25 cellular contexts compared by ENCODE assay signal in genomic region chr22:32030508-32031247, GRCh38. TPM values are rescaled to one million over a fixed set of nuclear protein-coding genes. Genes with fewer than 3 reads are reported as not detected.
"Had no signal": no experiment of that assay in that cellular context is flagged by ENCODE, and none has a peak within 500 bp of the region (broad histone marks: within the 10 kb centered on the region; RNA-seq: fewer than 3 reads in every experiment).

No MANE protein-coding gene starts in this region.

- H3K9me3 ChIP-seq: SJCRH30 had no signal

- H3K4me3 Mint-ChIP-seq: IgD-negative memory B cell had no signal

- H3K27me3 Mint-ChIP-seq: IgD-negative memory B cell had no signal

- H3K27me3 ChIP-seq: SJCRH30 had no signal

- H3K36me3 Mint-ChIP-seq: IgD-negative memory B cell had no signal

- H3K4me1 ChIP-seq: SJCRH30 had no signal

- H3K9me3 Mint-ChIP-seq: IgD-negative memory B cell had no signal

- H3K4me1 Mint-ChIP-seq: IgD-negative memory B cell had no signal

- H3K27ac ChIP-seq: SJCRH30 had no signal

- DNase-seq: KBM-7, MV-4-11, NCI-H1048, NCI-H1105 treated with DMSO at 0.1 percent for 48 hours, NCI-H1417 treated with DMSO at 0.1 percent for 48 hours, NCI-H146, NCI-H1694 treated with DMSO at 0.1 percent for 48 hours, NCI-H2029, NCI-H2081 treated with DMSO at 0.1 percent for 48 hours, NCI-H2171, NCI-H226, NCI-H446, NCI-H510A, NCI-H524 treated with DMSO at 0.1 percent for 48 hours, NCI-H69, NCI-H774, SHP77 treated with DMSO at 0.1 percent for 48 hours, SJCRH30 had no signal

- H3K4me3 ChIP-seq: SJCRH30 had no signal

- H3K27ac Mint-ChIP-seq: IgD-negative memory B cell had no signal

- H3K36me3 ChIP-seq: SJCRH30 had no signal

- ATAC-seq: Right ventricle myocardium inferior, SK-N-SH treated with all-trans-retinoic acid at 6 μM for 48 hours had no signal

RNA-seq across cellular contexts. Expression of gene SLC5A1, which starts 12.4 kb away (rescaled TPM):
- total RNA-seq: HT1080, LHCN-M2, MCF 10A, RPMI7951, SJCRH30 had no signal
- polyA plus RNA-seq: IgD-negative memory B cell had no signal
